ENCODE assay signal across 21 cellular contexts in genomic region chr17:72662827-72663190, GRCh38.
DNase-seq lines count a peak whose midpoint lies in the region; ATAC-seq, FAIRE-seq and TF ChIP-seq lines count a peak whose summit lies in the region.
"Had no signal": no experiment of that assay in that cellular context is flagged by ENCODE, and none has a peak within 500 bp of the region (broad histone marks: within the 10 kb centered on the region; RNA-seq: fewer than 3 reads in every experiment).

No MANE protein-coding gene starts in this region.

- TF ChIP-seq CTCF in HCT116 (IDR thresholded peaks at IDR 0.05 in 2 of 3, conservative IDR thresholded peaks at IDR 0.05 in 1 of 3; ENCODE audit: borderline replicate concordance in 1 of 3, insufficient read depth in 1 of 3, low read depth in 2 of 3, low read length in 2 of 3): no peak
- TF ChIP-seq CTCF in Panc1 (IDR thresholded peaks at IDR 0.05): no peak
- TF ChIP-seq CTCF in astrocyte (IDR thresholded peaks at IDR 0.05; ENCODE audit: insufficient read depth, low read depth, low read length): no peak
- no peak for TF ChIP-seq CTCF in sigmoid colon (IDR thresholded peaks at IDR 0.05)

- CTCF ChIA-PET in HCT116 (lab: Charles Lee) (interaction anchor here (1.3 kb wide), 1 partner anchor 106 kb away, joined by 4 read pairs; no protein-coding TSS in a partner anchor), Panc1 (lab: Charles Lee) (no interaction called here)

- H3K4me3 Mint-ChIP-seq in astrocyte (ENCODE audit: unreplicated experiment): no peak overlapping the region
- H3K4me3 Mint-ChIP-seq in activated naive CD8-positive, alpha-beta T cell treated with anti-CD3 and anti-CD28 coated beads, Interleukin-2, amount 50 U/mL, for 24 hours: no peak overlapping the region
- H3K4me3 Mint-ChIP-seq: B cell; CD4-positive, CD25-positive, alpha-beta regulatory T cell; CD8-positive, alpha-beta memory T cell; HFFc6; IgD-negative memory B cell had no signal

- peaks cover 40 to 68% of the 10 kb centered on the region in 2 experiments for H3K4me1 ChIP-seq in HCT116 (ENCODE audit: control insufficient read depth in 1 of 2, insufficient read depth in 2 of 2, low read length in 2 of 2)
- H3K4me1 ChIP-seq in Panc1 (ENCODE audit: control insufficient read depth, insufficient read depth, low read length): peaks cover 37% of the 10 kb centered on the region
- peaks cover 20% of the 10 kb centered on the region for H3K4me1 ChIP-seq in astrocyte (ENCODE audit: insufficient read depth, low read length)
- no peaks in the 10 kb centered on the region for H3K4me1 ChIP-seq in sigmoid colon
- H3K4me1 ChIP-seq: BLaER1 treated with 17β-estradiol and CSF1 and Interleukin-3, amounts not matched to agents 10 nM and 100 nM had no signal

- H3K9me3 ChIP-seq in HCT116 (ENCODE audit: control insufficient read depth in 1 of 2, insufficient read depth in 1 of 2, low read depth in 1 of 2, low read length in 2 of 2): peaks cover 0 to 10% of the 10 kb centered on the region in 2 experiments; a peak in 1 of 4 replicates
- no peaks in the 10 kb centered on the region for H3K9me3 ChIP-seq in Panc1 (ENCODE audit: control insufficient read depth, insufficient read depth, low read depth, low read length)
- no peaks in the 10 kb centered on the region for H3K9me3 ChIP-seq in astrocyte (ENCODE audit: insufficient read depth, low read depth, low read length)
- no peaks in the 10 kb centered on the region for H3K9me3 ChIP-seq in sigmoid colon

- TF ChIP-seq EP300 in sigmoid colon (IDR thresholded peaks at IDR 0.05): no peak

- POLR2A ChIA-PET in HCT116 (lab: Charles Lee): interaction anchor here (0.8 kb wide), 1 partner anchor 20 kb away, joined by 4 read pairs; no protein-coding TSS in a partner anchor
- POLR2A ChIA-PET in Panc1 (lab: Charles Lee): no interaction called here

- H3K4me1 Mint-ChIP-seq in astrocyte (ENCODE audit: low read depth, unreplicated experiment): peaks cover 20% of the 10 kb centered on the region
- H3K4me1 Mint-ChIP-seq in activated naive CD8-positive, alpha-beta T cell treated with anti-CD3 and anti-CD28 coated beads, Interleukin-2, amount 50 U/mL, for 24 hours: no peaks in the 10 kb centered on the region
- H3K4me1 Mint-ChIP-seq: B cell; CD4-positive, CD25-positive, alpha-beta regulatory T cell; CD8-positive, alpha-beta memory T cell; IgD-negative memory B cell had no signal

- H3K79me2 ChIP-seq in HCT116 (ENCODE audit: insufficient read depth, low read length) (peaks cover 4% of the 10 kb centered on the region; the same call in 1 of the 2 replicates), astrocyte (ENCODE audit: insufficient read depth, low read length) (no peaks in the 10 kb centered on the region)

- H4K20me1 ChIP-seq in HCT116 (ENCODE audit: insufficient read depth) (no peaks in the 10 kb centered on the region), astrocyte (ENCODE audit: insufficient read depth, low read length) (no peaks in the 10 kb centered on the region)
- H4K20me1 ChIP-seq: BLaER1 treated with 17β-estradiol and CSF1 and Interleukin-3, amounts not matched to agents 10 nM and 100 nM had no signal

- DNase-seq in HCT116 (ENCODE audit: low read depth, low spot score) (no peak), Panc1 (ENCODE audit: low read depth, low spot score) (no peak), astrocyte (ENCODE audit: low read depth) (no peak), sigmoid colon (peak; percentile 4), NAMALWA (ENCODE audit: low spot score) (no peak), DMS79 (lab: John Stamatoyannopoulos, UW) (no peak), CD1c-positive myeloid dendritic cell (ENCODE audit: extremely low spot score) (no peak)
- DNase-seq in activated naive CD8-positive, alpha-beta T cell treated with anti-CD3 and anti-CD28 coated beads, Interleukin-2, amount 50 U/mL, for 24 hours: no peak
- DNase-seq: CD4-positive, CD25-positive, alpha-beta regulatory T cell; CD8-positive, alpha-beta memory T cell; COR-L47; GDM1; HCEC 1CT; HFFc6; KG1 had no signal

- H3K4me3 ChIP-seq in HCT116 (replicated peaks in 1 of 2; ENCODE audit: low read depth in 1 of 2, low read length in 2 of 2) (no peak overlapping the region), Panc1 (ENCODE audit: low read depth in 2 of 2, low read length in 2 of 2) (no peak overlapping the region), astrocyte (ENCODE audit: insufficient read depth, low read depth, low read length) (no peak overlapping the region), sigmoid colon (no peak overlapping the region)
- H3K4me3 ChIP-seq: BLaER1 treated with 17β-estradiol and CSF1 and Interleukin-3, amounts not matched to agents 10 nM and 100 nM had no signal

- H3K9ac ChIP-seq in HCT116 (ENCODE audit: low read length): peak overlapping the region; percentile 65; the same call in 1 of the 2 replicates
- no peak overlapping the region for H3K9ac ChIP-seq in astrocyte (ENCODE audit: low read length)
- H3K9ac ChIP-seq: BLaER1 treated with 17β-estradiol and CSF1 and Interleukin-3, amounts not matched to agents 10 nM and 100 nM had no signal

- H3K27me3 Mint-ChIP-seq in astrocyte (ENCODE audit: low read depth, unreplicated experiment): no peaks in the 10 kb centered on the region
- H3K27me3 Mint-ChIP-seq in activated naive CD8-positive, alpha-beta T cell treated with anti-CD3 and anti-CD28 coated beads, Interleukin-2, amount 50 U/mL, for 24 hours: no peaks in the 10 kb centered on the region
- H3K27me3 Mint-ChIP-seq: B cell; CD4-positive, CD25-positive, alpha-beta regulatory T cell; IgD-negative memory B cell had no signal

- intact Hi-C loops in HCT116 (cut with micrococcal nuclease): no loop called here
- intact Hi-C loops in Panc1 (cut with micrococcal nuclease; ENCODE audit: unreplicated experiment): loop anchor here (2.0 kb wide), 1 partner anchor 20 kb away; no protein-coding TSS in a partner anchor
- intact Hi-C loops in sigmoid colon (cut with DNase I): no loop called here

- peaks cover 5% of the 10 kb centered on the region for H3K9me3 Mint-ChIP-seq in astrocyte (ENCODE audit: unreplicated experiment)
- H3K9me3 Mint-ChIP-seq in activated naive CD8-positive, alpha-beta T cell treated with anti-CD3 and anti-CD28 coated beads, Interleukin-2, amount 50 U/mL, for 24 hours: no peaks in the 10 kb centered on the region
- H3K9me3 Mint-ChIP-seq: HFFc6 had no signal

- RAD21 ChIA-PET in HCT116 (lab: Charles Lee; ENCODE audit: low non-redundant PET in 1 of 2, low total read pairs in 2 of 2, uncharacterized antibody in 2 of 2, unreplicated experiment in 2 of 2): no interaction called here

- no peaks in the 10 kb centered on the region for H3K9me2 ChIP-seq in HCT116 (ENCODE audit: insufficient read depth)

- BruUV-seq in HCT116 (replicated peaks; lab: Mats Ljungman, UMichigan): no TSS peak
- BruUV-seq in Panc1 (replicated peaks; lab: Mats Ljungman, UMichigan): no TSS peak

- ATAC-seq in HCT116 (no peak), Panc1 (no peak)
- ATAC-seq in activated naive CD8-positive, alpha-beta T cell treated with anti-CD3 and anti-CD28 coated beads, Interleukin-2, amount 50 U/mL, for 24 hours: no peak

- H3K4me2 ChIP-seq in HCT116 (ENCODE audit: low read length) (0 out of 2 replicates have a peak overlapping the region, but pooled peaks have one; percentile 73), astrocyte (ENCODE audit: low read length) (no peak overlapping the region)
- H3K4me2 ChIP-seq: BLaER1 treated with 17β-estradiol and CSF1 and Interleukin-3, amounts not matched to agents 10 nM and 100 nM had no signal

- in situ Hi-C loops in Panc1 (cut with HindIII; ENCODE audit: low pct_unique_long_range_greater_than_20kb, low sequenced_read_pairs): no loop called here

- H2AFZ ChIP-seq in HCT116 (ENCODE audit: low read depth, low read length, poor library complexity, severe bottlenecking) (no peak overlapping the region), astrocyte (ENCODE audit: low read depth, low read length) (no peak overlapping the region)

- H3K27ac ChIP-seq in HCT116 (ENCODE audit: low read depth, low read length) (peak overlapping the region; percentile 82; the same call in 1 of the 2 replicates), Panc1 (ENCODE audit: low read length) (peak overlapping the region; percentile 64; the same call in 1 of the 2 replicates), astrocyte (ENCODE audit: low read depth, low read length) (no peak overlapping the region), sigmoid colon (no peak overlapping the region)
- H3K27ac ChIP-seq: BLaER1 treated with 17β-estradiol and CSF1 and Interleukin-3, amounts not matched to agents 10 nM and 100 nM had no signal

- no peaks in the 10 kb centered on the region for H3K36me3 ChIP-seq in HCT116 (ENCODE audit: control insufficient read depth in 1 of 2, insufficient read depth in 2 of 2, low read length in 2 of 2)
- no peaks in the 10 kb centered on the region for H3K36me3 ChIP-seq in Panc1 (ENCODE audit: control insufficient read depth, insufficient read depth, low read length)
- H3K36me3 ChIP-seq in astrocyte (ENCODE audit: insufficient read depth, low read length): no peaks in the 10 kb centered on the region
- no peaks in the 10 kb centered on the region for H3K36me3 ChIP-seq in sigmoid colon

- no peak overlapping the region for H3K27ac Mint-ChIP-seq in astrocyte (ENCODE audit: unreplicated experiment)
- H3K27ac Mint-ChIP-seq in activated naive CD8-positive, alpha-beta T cell treated with anti-CD3 and anti-CD28 coated beads, Interleukin-2, amount 50 U/mL, for 24 hours: no peak overlapping the region
- H3K27ac Mint-ChIP-seq: B cell; CD4-positive, CD25-positive, alpha-beta regulatory T cell; CD8-positive, alpha-beta memory T cell; IgD-negative memory B cell had no signal

- peak; percentile 13 for FAIRE-seq in astrocyte (lab: Jason Lieb, UNC)
- FAIRE-seq: D721Med, GM12892, HTR-8/SVneo had no signal

- TF ChIP-seq RAD21 in HCT116 (IDR thresholded peaks at IDR 0.05; ENCODE audit: low read depth): no peak; the same call in 1 of the 2 replicates

- TF ChIP-seq POLR2A in HCT116 (IDR thresholded peaks at IDR 0.05; ENCODE audit: borderline replicate concordance, extremely low read depth, insufficient read depth, insufficient read length): no peak
- TF ChIP-seq POLR2A in sigmoid colon (IDR thresholded peaks at IDR 0.05): no peak

- 84 to 88% methylated on average over 1 of the region's 1 CpG for WGBS in sigmoid colon, 2 donors

- H3K36me3 Mint-ChIP-seq in astrocyte (ENCODE audit: low read depth, unreplicated experiment): no peaks in the 10 kb centered on the region
- no peaks in the 10 kb centered on the region for H3K36me3 Mint-ChIP-seq in activated naive CD8-positive, alpha-beta T cell treated with anti-CD3 and anti-CD28 coated beads, Interleukin-2, amount 50 U/mL, for 24 hours (ENCODE audit: low read depth)

- no peaks in the 10 kb centered on the region for H3K27me3 ChIP-seq in HCT116 (ENCODE audit: insufficient read depth, low read length)
- no peaks in the 10 kb centered on the region for H3K27me3 ChIP-seq in Panc1 (ENCODE audit: control insufficient read depth, insufficient read depth, low read length)
- H3K27me3 ChIP-seq in astrocyte (ENCODE audit: insufficient read depth, low read length): no peaks in the 10 kb centered on the region
- H3K27me3 ChIP-seq in sigmoid colon: no peaks in the 10 kb centered on the region
- H3K27me3 ChIP-seq: BLaER1 treated with 17β-estradiol and CSF1 and Interleukin-3, amounts not matched to agents 10 nM and 100 nM had no signal

Comparison
In these comparisons a context has a peak if more than half of its experiments do, and no peak if none do; other contexts are left out.
1. H3K27ac ChIP-seq: peak in HCT116 (single experiment) and Panc1 (single experiment); none in astrocyte (single experiment) and sigmoid colon (0 of 4).